Comparison of ENCODE assay signal across 8 cellular contexts in the genomic region with DNA sequence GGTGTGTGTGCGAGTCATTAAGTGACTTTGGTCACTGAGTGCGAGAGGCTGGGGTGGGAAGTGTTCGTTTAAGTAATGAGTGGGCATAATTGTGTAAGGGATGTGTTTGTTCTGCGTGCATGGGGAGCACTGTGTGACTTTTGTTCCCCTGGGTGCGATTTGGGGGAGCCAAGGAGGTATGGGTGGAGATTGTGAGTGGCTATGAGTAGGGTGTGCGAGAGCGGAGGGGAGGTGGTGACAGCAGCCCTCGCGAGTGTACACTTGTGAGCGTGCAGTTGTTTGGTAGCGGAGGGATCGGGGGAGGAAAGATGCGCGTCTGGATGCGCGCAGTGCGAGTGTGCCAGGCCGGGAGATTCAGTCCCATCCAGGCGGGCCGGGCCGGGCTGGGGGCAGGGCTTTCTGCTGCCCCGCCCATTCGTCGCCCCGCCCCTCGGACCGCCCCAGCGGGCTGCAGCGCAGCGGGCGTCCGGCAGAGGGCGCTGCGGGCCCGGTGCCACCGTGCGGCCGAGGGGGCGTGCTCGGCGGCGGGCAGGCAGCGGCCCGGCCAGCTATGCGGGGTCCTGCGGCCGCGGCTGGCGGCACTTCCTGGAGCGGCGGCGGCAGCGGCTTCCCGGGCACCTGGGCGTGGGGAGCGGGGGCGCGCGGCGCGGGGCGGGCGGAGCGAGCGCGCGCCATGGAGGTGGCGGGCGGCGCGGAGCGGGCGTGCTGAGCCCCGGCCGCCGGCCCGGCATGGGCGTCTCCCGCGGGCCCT. TPM values are rescaled to one million over a fixed set of nuclear protein-coding genes. Genes with fewer than 3 reads are reported as not detected.
A peak's percentile ranks its signal among the peaks of the same experiment; 100 is the strongest.
DNase-seq lines count a peak whose midpoint lies in the region; ATAC-seq and TF ChIP-seq lines count a peak whose summit lies in the region.

A gene with protein sequence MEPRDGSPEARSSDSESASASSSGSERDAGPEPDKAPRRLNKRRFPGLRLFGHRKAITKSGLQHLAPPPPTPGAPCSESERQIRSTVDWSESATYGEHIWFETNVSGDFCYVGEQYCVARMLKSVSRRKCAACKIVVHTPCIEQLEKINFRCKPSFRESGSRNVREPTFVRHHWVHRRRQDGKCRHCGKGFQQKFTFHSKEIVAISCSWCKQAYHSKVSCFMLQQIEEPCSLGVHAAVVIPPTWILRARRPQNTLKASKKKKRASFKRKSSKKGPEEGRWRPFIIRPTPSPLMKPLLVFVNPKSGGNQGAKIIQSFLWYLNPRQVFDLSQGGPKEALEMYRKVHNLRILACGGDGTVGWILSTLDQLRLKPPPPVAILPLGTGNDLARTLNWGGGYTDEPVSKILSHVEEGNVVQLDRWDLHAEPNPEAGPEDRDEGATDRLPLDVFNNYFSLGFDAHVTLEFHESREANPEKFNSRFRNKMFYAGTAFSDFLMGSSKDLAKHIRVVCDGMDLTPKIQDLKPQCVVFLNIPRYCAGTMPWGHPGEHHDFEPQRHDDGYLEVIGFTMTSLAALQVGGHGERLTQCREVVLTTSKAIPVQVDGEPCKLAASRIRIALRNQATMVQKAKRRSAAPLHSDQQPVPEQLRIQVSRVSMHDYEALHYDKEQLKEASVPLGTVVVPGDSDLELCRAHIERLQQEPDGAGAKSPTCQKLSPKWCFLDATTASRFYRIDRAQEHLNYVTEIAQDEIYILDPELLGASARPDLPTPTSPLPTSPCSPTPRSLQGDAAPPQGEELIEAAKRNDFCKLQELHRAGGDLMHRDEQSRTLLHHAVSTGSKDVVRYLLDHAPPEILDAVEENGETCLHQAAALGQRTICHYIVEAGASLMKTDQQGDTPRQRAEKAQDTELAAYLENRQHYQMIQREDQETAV (plus strand): TSS at position 578 of the 751 bp plus-strand sequence. CDS start 197 bp downstream, outside the sequence.

- H3K4me1 Mint-ChIP-seq in activated naive CD8-positive, alpha-beta T cell (ENCODE audit: low read depth): peaks cover 78% of the 10 kb centered on the region
- peaks cover 35% of the 10 kb centered on the region for H3K4me1 Mint-ChIP-seq in glutamatergic neuron (ENCODE audit: low read depth, unreplicated experiment)

- H3K27me3 Mint-ChIP-seq in activated naive CD8-positive, alpha-beta T cell: no peaks in the 10 kb centered on the region
- peaks cover 15% of the 10 kb centered on the region for H3K27me3 Mint-ChIP-seq in glutamatergic neuron (ENCODE audit: unreplicated experiment)

- H3K27ac Mint-ChIP-seq in activated naive CD8-positive, alpha-beta T cell: peak within 1 kb of the TSS; percentile 96
- peak within 1 kb of the TSS; percentile 43 for H3K27ac Mint-ChIP-seq in glutamatergic neuron (ENCODE audit: unreplicated experiment)

- H3K4me3 ChIP-seq in ovary (peak within 1 kb of the TSS; percentile 70), thyroid gland (replicated peaks in 1 of 3) (peak within 1 kb of the TSS; percentile 66 to 86 (median 81))

- no peaks in the 10 kb centered on the region for H3K36me3 ChIP-seq in ovary
- no peaks in the 10 kb centered on the region for H3K36me3 ChIP-seq in thyroid gland

- TF ChIP-seq POLR2A in ovary (IDR thresholded peaks at IDR 0.05) (no peak), thyroid gland (IDR thresholded peaks at IDR 0.05) (peak in 1 of 2 donors; percentile 65)

- H3K4me3 Mint-ChIP-seq in activated naive CD8-positive, alpha-beta T cell: peak within 1 kb of the TSS; percentile 94
- peak within 1 kb of the TSS; percentile 88 for H3K4me3 Mint-ChIP-seq in glutamatergic neuron (ENCODE audit: unreplicated experiment)

- 6 to 14% (median 11%) methylated on average over 22 to 80 of the region's 80 CpGs for WGBS in ovary, 3 donors
- 9 to 25% methylated on average over 38 to 58 of the region's 80 CpGs for WGBS in thyroid gland, 2 donors

- peak; percentile 76 for TF ChIP-seq CTCF in glutamatergic neuron (IDR thresholded peaks at IDR 0.05; ENCODE audit: partially characterized antibody, unreplicated experiment)
- TF ChIP-seq CTCF in ovary (IDR thresholded peaks at IDR 0.05): peak in 2 of 3 donors; percentile 99
- TF ChIP-seq CTCF in thyroid gland (IDR thresholded peaks at IDR 0.05): peak in 5 of 6 experiments; percentile 34 to 100 (median 99)

- H3K9me3 Mint-ChIP-seq in activated naive CD8-positive, alpha-beta T cell (ENCODE audit: low read depth): no peaks in the 10 kb centered on the region
- H3K9me3 Mint-ChIP-seq in glutamatergic neuron (ENCODE audit: unreplicated experiment): peaks cover 4% of the 10 kb centered on the region

- no peak for TF ChIP-seq EP300 in ovary (IDR thresholded peaks at IDR 0.05)

- DNase-seq in GDM1 (lab: John Stamatoyannopoulos, UW) (peak; percentile 87), Kasumi-1 (lab: John Stamatoyannopoulos, UW) (peak; percentile 79 to 83), SKM-1 treated with dmso at 0.1 percent for 144 hours (lab: John Stamatoyannopoulos, UW; ENCODE audit: unreplicated experiment) (peak; percentile 90), glutamatergic neuron (peak; percentile 89), ovary (peak; percentile 83 to 94 (median 88)), thyroid gland (peak; percentile 84 to 87)

- H3K27ac ChIP-seq in ovary (no peak within 1 kb of the TSS), thyroid gland (peak within 1 kb of the TSS in 1 of 3 donors; percentile 41)

- H3K9me3 ChIP-seq in ovary: no peaks in the 10 kb centered on the region
- no peaks in the 10 kb centered on the region for H3K9me3 ChIP-seq in thyroid gland

- ATAC-seq in GM21825 (IDR thresholded peaks at IDR 0.05; ENCODE audit: unreplicated experiment): peak; percentile 66

- no peaks in the 10 kb centered on the region for H3K36me3 Mint-ChIP-seq in activated naive CD8-positive, alpha-beta T cell
- H3K36me3 Mint-ChIP-seq in glutamatergic neuron (ENCODE audit: unreplicated experiment): peaks cover 6% of the 10 kb centered on the region

- peaks cover 21% of the 10 kb centered on the region for H3K4me1 ChIP-seq in ovary (ENCODE audit: insufficient read depth)
- H3K4me1 ChIP-seq in thyroid gland: peaks cover 6 to 17% of the 10 kb centered on the region in 2 donors

- H3K27me3 ChIP-seq in ovary (no peaks in the 10 kb centered on the region), thyroid gland (no peaks in the 10 kb centered on the region)

- intact Hi-C loops in ovary (cut with DNase I): no loop called here
- intact Hi-C loops in thyroid gland (cut with DNase I): no loop called here

RNA-seq across cellular contexts. Expression of the gene that starts here (rescaled TPM):
- total RNA-seq in glutamatergic neuron (ENCODE audit: unreplicated experiment): 60.9 TPM
- 10 to 100 TPM; 18.8 to 46.0 (median 29.4) TPM for total RNA-seq in ovary
- 10 to 100 TPM in 1 of 2 donors, 1 to 10 TPM in 1; 8.9 to 26.1 TPM for polyA plus RNA-seq in ovary
- total RNA-seq in thyroid gland: 10 to 100 TPM; 29.7 to 53.5 (median 41.8) TPM
